ENCODE assay signal across 20 cellular contexts in genomic region chr2:64658269-64658668, GRCh38. TPM values are rescaled to one million over a fixed set of nuclear protein-coding genes. Genes with fewer than 3 reads are reported as not detected.
DNase-seq lines count a peak whose midpoint lies in the region; ATAC-seq, FAIRE-seq and TF ChIP-seq lines count a peak whose summit lies in the region.
"Had no signal": no experiment of that assay in that cellular context is flagged by ENCODE, and none has a peak within 500 bp of the region (broad histone marks: within the 10 kb centered on the region; RNA-seq: fewer than 3 reads in every experiment).

No MANE protein-coding gene starts in this region.

- DNase-seq in CD4-positive, alpha-beta T cell, result no peak
- no peak for DNase-seq in GM19239 (ENCODE audit: insufficient read length, low spot score)
- DNase-seq in memory B cell (ENCODE audit: low spot score in 2 of 2), result peak in 1 of 2 donors; percentile 67
- DNase-seq in amniotic stem cell (lab: John Stamatoyannopoulos, UW), result no peak
- no peak for DNase-seq in lower leg skin (ENCODE audit: low spot score in 2 of 2)
- no peak for DNase-seq in heart left ventricle
- DNase-seq in NCI-H1105 (lab: John Stamatoyannopoulos, UW), result no peak
- DNase-seq: activated CD4-positive, CD25-positive, alpha-beta regulatory T cell; activated CD8-positive, alpha-beta memory T cell treated with anti-CD3 and anti-CD28 coated beads for 24 hours; EL; H9; left ventricle myocardium inferior; NCI-H1048; NCI-H2081; nucleus accumbens; retina had no signal

- H3K4me1 ChIP-seq in OCI-LY3 (ENCODE audit: low read length), result peaks cover 65% of the 10 kb centered on the region
- H3K4me1 ChIP-seq in heart left ventricle, result peaks cover 0 to 43% (median 11%) of the 10 kb centered on the region in 12 donors

- H3K27ac Mint-ChIP-seq in CD4-positive, alpha-beta T cell, result peak overlapping the region; percentile 91
- H3K27ac Mint-ChIP-seq in memory B cell, result peak overlapping the region; percentile 99
- H3K27ac Mint-ChIP-seq: H9; T-helper 2 cell treated with Interferon-gamma antibody and Interleukin-4, amounts not matched to agents 5 μg/mL and 100 μg/mL, for 36 hours had no signal

- no peak overlapping the region for H3K4me3 ChIP-seq in OCI-LY3 (ENCODE audit: low read length)
- H3K4me3 ChIP-seq in lower leg skin (ENCODE audit: low read depth, poor library complexity, severe bottlenecking), result no peak overlapping the region
- no peak overlapping the region for H3K4me3 ChIP-seq in heart left ventricle
- H3K4me3 ChIP-seq: left ventricle myocardium inferior, SJSA1 had no signal

- peak overlapping the region; percentile 26 for H3K4me3 Mint-ChIP-seq in CD4-positive, alpha-beta T cell
- peak overlapping the region; percentile 68 for H3K4me3 Mint-ChIP-seq in memory B cell
- H3K4me3 Mint-ChIP-seq: H9; T-helper 2 cell treated with Interferon-gamma antibody and Interleukin-4, amounts not matched to agents 5 μg/mL and 100 μg/mL, for 36 hours had no signal

- WGBS in lower leg skin, 2 donors, result 89 to 96% methylated on average over 6 of the region's 6 CpGs
- WGBS in heart left ventricle, 4 donors, result 85 to 94% (median 94%) methylated on average over 6 of the region's 6 CpGs

- no peak for ATAC-seq in CD4-positive, alpha-beta T cell (ENCODE audit: poor library complexity)
- peak; percentile 48 for ATAC-seq in memory B cell (ENCODE audit: low read depth)
- no peak for ATAC-seq in heart left ventricle
- ATAC-seq: activated naive CD4-positive, alpha-beta T cell treated with anti-CD3 and anti-CD28 coated beads, Interleukin-2, amount 50 U/mL, for 72 hours had no signal

- H3K36me3 ChIP-seq in OCI-LY3 (replicated peaks; ENCODE audit: low read depth, low read length) (no peaks in the 10 kb centered on the region), heart left ventricle (no peaks in the 10 kb centered on the region)
- H3K36me3 ChIP-seq: left ventricle myocardium inferior had no signal

- TF ChIP-seq POLR2A in lower leg skin (IDR thresholded peaks at IDR 0.05) (no peak), heart left ventricle (IDR thresholded peaks at IDR 0.05) (no peak)

- peaks cover 4% of the 10 kb centered on the region for H3K36me3 Mint-ChIP-seq in CD4-positive, alpha-beta T cell (ENCODE audit: low read depth)
- no peaks in the 10 kb centered on the region for H3K36me3 Mint-ChIP-seq in memory B cell
- H3K36me3 Mint-ChIP-seq: activated naive CD4-positive, alpha-beta T cell treated with anti-CD3 and anti-CD28 coated beads, Interleukin-2, amount 50 U/mL, for 72 hours had no signal

- TF ChIP-seq CTCF in CD4-positive, alpha-beta T cell (IDR thresholded peaks at IDR 0.05), result no peak
- no peak for TF ChIP-seq CTCF in OCI-LY3 (IDR thresholded peaks at IDR 0.05; ENCODE audit: low read depth, low read length)
- TF ChIP-seq CTCF in lower leg skin (IDR thresholded peaks at IDR 0.05), result no peak
- TF ChIP-seq CTCF in heart left ventricle (IDR thresholded peaks at IDR 0.05), result no peak

- FAIRE-seq in GM19239 (lab: Jason Lieb, UNC), result peak; percentile 86

- CTCF ChIA-PET in CD4-positive, alpha-beta T cell (lab: Charles Lee), result interaction anchor here (7.1 kb wide), 1 partner anchor 13 kb away, joined by 49 read pairs; no protein-coding TSS in a partner anchor

- no peaks in the 10 kb centered on the region for H3K9me3 Mint-ChIP-seq in CD4-positive, alpha-beta T cell
- H3K9me3 Mint-ChIP-seq in memory B cell, result no peaks in the 10 kb centered on the region
- H3K9me3 Mint-ChIP-seq: activated naive CD4-positive, alpha-beta T cell treated with anti-CD3 and anti-CD28 coated beads, Interleukin-2, amount 50 U/mL, for 72 hours; H9; T-helper 2 cell treated with Interferon-gamma antibody and Interleukin-4, amounts not matched to agents 5 μg/mL and 100 μg/mL, for 36 hours had no signal

- no peaks in the 10 kb centered on the region for H3K27me3 Mint-ChIP-seq in CD4-positive, alpha-beta T cell
- H3K27me3 Mint-ChIP-seq in memory B cell, result no peaks in the 10 kb centered on the region

- peaks cover 77% of the 10 kb centered on the region for H3K4me1 Mint-ChIP-seq in CD4-positive, alpha-beta T cell (ENCODE audit: low read depth)
- peaks cover 43% of the 10 kb centered on the region for H3K4me1 Mint-ChIP-seq in memory B cell

- intact Hi-C loops in CD4-positive, alpha-beta T cell (cut with DNase I, micrococcal nuclease), result loop anchor here (5.0 to 10.0 kb wide), 2 partner anchors 79 to 397 kb away; partner anchors contain the start of gene CEP68 (in 1 of the 2)
- intact Hi-C loops in lower leg skin (cut with DNase I; ENCODE audit: low total_unique reads) (no loop called here), heart left ventricle (cut with DNase I) (loop anchor here in 2 of 10 donors (5.0 to 10.0 kb wide), 2 partner anchors 89 to 777 kb away; partner anchors contain the start of gene SPRED2 (in 1 of the 2))

- H3K4me2 ChIP-seq in OCI-LY3 (ENCODE audit: low read length), result peak overlapping the region; percentile 77

- peak overlapping the region; percentile 6; the same call in 1 of the 2 replicates for H3K9ac ChIP-seq in OCI-LY3 (ENCODE audit: low read length)

- no peaks in the 10 kb centered on the region for H3K27me3 ChIP-seq in CD4-positive, alpha-beta T cell (ENCODE audit: control insufficient read depth, insufficient read depth, low read length)
- no peaks in the 10 kb centered on the region for H3K27me3 ChIP-seq in OCI-LY3 (ENCODE audit: low read depth, low read length)
- H3K27me3 ChIP-seq in heart left ventricle, result no peaks in the 10 kb centered on the region
- H3K27me3 ChIP-seq: SJSA1 had no signal

- no peak overlapping the region for H2AFZ ChIP-seq in OCI-LY3 (ENCODE audit: low read depth, low read length)

- no peaks in the 10 kb centered on the region for H4K20me1 ChIP-seq in OCI-LY3 (ENCODE audit: insufficient read depth, low read length)

- POLR2A ChIA-PET in CD4-positive, alpha-beta T cell (lab: Charles Lee), result interaction anchor here (1.1 to 12.6 kb wide), 5 partner anchors 6 to 107 kb away, joined by 3 to 395 read pairs (median 4); no protein-coding TSS in a partner anchor

- no peaks in the 10 kb centered on the region for H3K9me3 ChIP-seq in CD4-positive, alpha-beta T cell (ENCODE audit: control insufficient read depth, low read length)
- H3K9me3 ChIP-seq in OCI-LY3 (ENCODE audit: insufficient read depth, low read length) (peaks cover 3% of the 10 kb centered on the region; the same call in 1 of the 2 replicates), heart left ventricle (no peaks in the 10 kb centered on the region)
- H3K9me3 ChIP-seq: left ventricle myocardium inferior, SJSA1 had no signal

- H3K27ac ChIP-seq in CD4-positive, alpha-beta T cell (ENCODE audit: low read depth, low read length), result no peak overlapping the region
- H3K27ac ChIP-seq in OCI-LY3 (ENCODE audit: low read length) (peak overlapping the region; percentile 36), heart left ventricle (peak overlapping the region in 1 of 12 donors; percentile 42)
- H3K27ac ChIP-seq: left ventricle myocardium inferior, SJSA1 had no signal

- peaks cover 3% of the 10 kb centered on the region; the same call in 1 of the 2 replicates for H3K79me2 ChIP-seq in OCI-LY3 (ENCODE audit: low read length)

RNA-seq across cellular contexts. Expression of gene SERTAD2, which starts 4.6 kb away (rescaled TPM):
- total RNA-seq in CD4-positive, alpha-beta T cell, result 10 to 100 TPM; 50.5 to 54.1 TPM
- total RNA-seq in lower leg skin (10 to 100 TPM; 27.7 to 31.8 (median 30.7) TPM), heart left ventricle (10 to 100 TPM; 12.2 to 21.6 (median 16.1) TPM)
- polyA plus RNA-seq in heart left ventricle, result 10 to 100 TPM in 1 of 2 donors, 1 to 10 TPM in 1; 5.1 to 12.6 TPM
